ENCODE assay signal across 8 cellular contexts in genomic region chr10:86755454-86755739, GRCh38. TPM values are rescaled to one million over a fixed set of nuclear protein-coding genes. Genes with fewer than 3 reads are reported as not detected.
A peak's percentile ranks its signal among the peaks of the same experiment; 100 is the strongest.
DNase-seq lines count a peak whose midpoint lies in the region; ATAC-seq and TF ChIP-seq lines count a peak whose summit lies in the region.

No MANE protein-coding gene starts in this region.

- H3K27me3 Mint-ChIP-seq in brain (peaks cover 8% of the 10 kb centered on the region), mesothelial cell of epicardium (ENCODE audit: low read depth) (no peaks in the 10 kb centered on the region)

- peak overlapping the region; percentile 87 for H3K27ac ChIP-seq in ACC112 (ENCODE audit: low read depth, low read length)

- no peaks in the 10 kb centered on the region for H3K27me3 ChIP-seq in ACC112 (ENCODE audit: insufficient read depth, low read length)

- peaks cover 69% of the 10 kb centered on the region for H3K79me2 ChIP-seq in ACC112 (ENCODE audit: control insufficient read depth, insufficient read depth, low read length, unreplicated experiment)

- H3K9me3 Mint-ChIP-seq in brain: peaks cover 0 to 5% (median 0%) of the 10 kb centered on the region in 5 experiments
- H3K9me3 Mint-ChIP-seq in mesothelial cell of epicardium: no peaks in the 10 kb centered on the region

- H3K4me3 Mint-ChIP-seq in brain (peak overlapping the region; percentile 80 to 94 (median 87)), mesothelial cell of epicardium (peak overlapping the region; percentile 81)

- H3K4me3 ChIP-seq in ACC112 (ENCODE audit: low read depth, low read length): peak overlapping the region; percentile 86

- no peak for TF ChIP-seq CTCF in brain (conservative IDR thresholded peaks at IDR 0.05)
- no peak for TF ChIP-seq CTCF in mesothelial cell of epicardium (IDR thresholded peaks at IDR 0.05; ENCODE audit: unreplicated experiment)

- H2AFZ ChIP-seq in ACC112 (ENCODE audit: low read length, unreplicated experiment): peak overlapping the region; percentile 90

- H3K36me3 Mint-ChIP-seq in brain (no peaks in the 10 kb centered on the region), mesothelial cell of epicardium (peaks cover 3% of the 10 kb centered on the region)

- peak; percentile 0 for ATAC-seq in HG03108 (IDR thresholded peaks at IDR 0.05; ENCODE audit: unreplicated experiment)
- no peak for ATAC-seq in GM18520 (IDR thresholded peaks at IDR 0.05; ENCODE audit: unreplicated experiment)

- intact Hi-C loops in posterior cingulate gyrus (cut with DNase I): loop anchor here (2.0 to 5.0 kb wide), 2 partner anchors 142 to 339 kb away; partner anchors contain the start of genes GLUD1 and SHLD2

- H3K36me3 ChIP-seq in ACC112 (ENCODE audit: insufficient read depth, low read length): no peaks in the 10 kb centered on the region

- H3K4me1 ChIP-seq in ACC112 (ENCODE audit: control insufficient read depth, insufficient read depth, low read length, unreplicated experiment): peaks cover 9% of the 10 kb centered on the region

- DNase-seq in mesothelial cell of epicardium (ENCODE audit: low spot score in 2 of 2, unreplicated experiment in 2 of 2): no peak
- no peak for DNase-seq in NCI-H446 treated with DMSO at 0.1 percent for 48 hours (lab: John Stamatoyannopoulos, UW)
- no peak for DNase-seq in putamen (ENCODE audit: low spot score)
- no peak for DNase-seq in posterior cingulate gyrus

- H3K27ac Mint-ChIP-seq in brain (peak overlapping the region; percentile 81 to 98 (median 95)), mesothelial cell of epicardium (peak overlapping the region; percentile 94)

- peaks cover 62% of the 10 kb centered on the region for H3K4me1 Mint-ChIP-seq in brain
- peaks cover 54% of the 10 kb centered on the region for H3K4me1 Mint-ChIP-seq in mesothelial cell of epicardium

RNA-seq across cellular contexts. Expression of gene BMPR1A, which starts 1.0 kb away (rescaled TPM):
- 7.2 TPM for polyA plus RNA-seq in brain (ENCODE audit: insufficient read depth, low read depth, low replicate concordance)
- 96.1 to 106 TPM (median 100.0 TPM) in 3 replicates for total RNA-seq in mesothelial cell of epicardium
